Comparison of ENCODE assay signal across 21 cellular contexts in the genomic region with DNA sequence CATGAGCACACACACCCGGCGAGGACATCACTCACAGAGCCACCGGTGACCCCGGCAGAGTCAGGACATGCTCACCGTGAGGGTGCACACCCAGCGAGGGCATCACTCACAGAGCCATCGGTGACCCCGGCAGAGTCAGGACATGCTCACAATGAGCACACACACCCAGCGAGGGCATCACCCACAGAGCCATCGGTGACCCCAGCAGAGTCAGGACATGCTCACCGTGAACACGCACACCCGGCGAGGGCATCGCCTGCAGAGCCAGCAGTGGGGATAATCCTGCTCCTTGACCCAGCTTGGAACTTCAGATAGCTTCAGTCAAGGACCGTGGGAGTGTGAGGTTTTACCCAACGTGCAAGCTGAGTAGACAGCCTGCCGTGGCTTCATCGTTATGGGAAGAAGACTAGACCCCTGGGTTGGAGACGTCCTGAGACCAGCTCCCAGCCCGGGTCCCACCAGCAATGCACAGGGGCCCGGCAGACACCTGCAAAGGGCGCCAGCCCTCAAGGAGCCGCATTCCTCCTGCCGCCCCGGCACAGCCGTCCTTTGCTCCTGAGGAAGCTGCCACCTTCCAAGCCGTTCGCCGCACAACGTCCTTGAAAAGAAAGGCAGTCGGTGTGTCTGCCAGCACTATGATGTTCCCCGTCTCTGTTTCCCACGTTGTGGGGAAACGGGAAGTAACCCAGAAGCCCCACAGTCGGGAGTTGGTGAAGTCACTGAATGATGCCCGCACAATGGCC.
DNase-seq lines count a peak whose midpoint lies in the region; ATAC-seq and TF ChIP-seq lines count a peak whose summit lies in the region.
"Had no signal": no experiment of that assay in that cellular context is flagged by ENCODE, and none has a peak within 500 bp of the region (broad histone marks: within the 10 kb centered on the region; RNA-seq: fewer than 3 reads in every experiment).

No MANE protein-coding gene starts in this region.

- H3K36me3 ChIP-seq in heart left ventricle (no peaks in the 10 kb centered on the region), aorta (ENCODE audit: control insufficient read depth in 1 of 2, insufficient read depth in 2 of 2, low read length in 1 of 2) (no peaks in the 10 kb centered on the region)
- H3K36me3 ChIP-seq: ascending aorta had no signal

- intact Hi-C loops in heart left ventricle (cut with DNase I) = no loop called here
- intact Hi-C loops in left ventricle myocardium superior (cut with micrococcal nuclease) = no loop called here
- intact Hi-C loops in posterior vena cava (cut with DNase I) = no loop called here
- intact Hi-C loops in aorta (cut with DNase I) = no loop called here

- no peak overlapping the region for H3K27ac ChIP-seq in heart left ventricle
- H3K27ac ChIP-seq in aorta (ENCODE audit: low read depth in 1 of 2, low read length in 2 of 2) = no peak overlapping the region
- H3K27ac ChIP-seq: ascending aorta had no signal

- H3K9me3 ChIP-seq in heart left ventricle (no peaks in the 10 kb centered on the region), aorta (ENCODE audit: control insufficient read depth, low read length) (no peaks in the 10 kb centered on the region)
- H3K9me3 ChIP-seq: ascending aorta had no signal

- H3K27me3 ChIP-seq in heart left ventricle (peaks cover 0 to 5% (median 0%) of the 10 kb centered on the region in 9 donors), aorta (ENCODE audit: control insufficient read depth in 1 of 2, insufficient read depth in 2 of 2, low read length in 1 of 2) (no peaks in the 10 kb centered on the region)
- H3K27me3 ChIP-seq: ascending aorta had no signal

- H3K4me1 ChIP-seq in heart left ventricle (peaks cover 0 to 26% (median 13%) of the 10 kb centered on the region in 12 donors), aorta (ENCODE audit: control insufficient read depth in 1 of 2, insufficient read depth in 2 of 2, low read length in 2 of 2) (no peaks in the 10 kb centered on the region)

- 90 to 94% (median 92%) methylated on average over 27 to 37 of the region's 37 CpGs for WGBS in heart left ventricle, 4 donors
- WGBS in aorta, 2 donors = 94 to 95% methylated on average over 37 of the region's 37 CpGs

- H3K4me3 ChIP-seq in heart left ventricle (no peak overlapping the region), aorta (ENCODE audit: low read length in 2 of 2) (no peak overlapping the region)
- H3K4me3 ChIP-seq: ascending aorta, K562 had no signal

- no peak for ATAC-seq in heart left ventricle
- ATAC-seq in left ventricle myocardium superior = no peak
- no peak for ATAC-seq in aorta (ENCODE audit: low FRiP score)
- ATAC-seq: K562 had no signal

- DNase-seq in heart left ventricle = peak in 4 of 5 donors; percentile 3 to 45 (median 11)
- DNase-seq in left ventricle myocardium superior = no peak
- DNase-seq in ecto neural progenitor cell (ENCODE audit: low spot score) = peak; percentile 31
- peak; percentile 77 for DNase-seq in posterior vena cava (ENCODE audit: low spot score)
- DNase-seq in aorta = peak; percentile 38 to 74
- no peak for DNase-seq in medulla oblongata (ENCODE audit: extremely low spot score)
- no peak for DNase-seq in NCI-H2171 treated with DMSO at 0.1 percent for 48 hours (lab: John Stamatoyannopoulos, UW)
- DNase-seq in activated CD4-positive, alpha-beta T cell treated with anti-CD3 and anti-CD28 coated beads for 48 hours = no peak
- DNase-seq: activated CD4-positive, alpha-beta T cell treated with anti-CD3 and anti-CD28 coated beads for 1 hour; activated naive CD4-positive, alpha-beta T cell treated with Interleukin-2 at 50 U/mL for 16 hours; cerebellar nuclear complex; DMS153; glutamatergic neuron; MV-4-11; NCI-H1930; NCI-H446; NK-92 treated with Interleukin-12 subunit alpha and Interleukin-12 subunit beta, amount 100 ng/mL, for 24 hours; nucleus accumbens; stimulated activated CD4-positive, alpha-beta T cell treated with anti-CD3 and anti-CD28 coated beads, Interleukin-1b, Interleukin-23, amount 100 ng/mL, for 48 hours had no signal

- no peak for TF ChIP-seq CTCF in heart left ventricle (IDR thresholded peaks at IDR 0.05)

- no peak for TF ChIP-seq POLR2A in heart left ventricle (IDR thresholded peaks at IDR 0.05)

Comparison
In these comparisons a context has a peak if more than half of its experiments do, and no peak if none do; other contexts are left out.
1. DNase-seq: peak in heart left ventricle (4 of 5), ecto neural progenitor cell (single experiment), posterior vena cava (single experiment) and aorta (2 of 2); none in left ventricle myocardium superior (single experiment), medulla oblongata (single experiment), NCI-H2171 treated with DMSO at 0.1 percent for 48 hours (single experiment) and activated CD4-positive, alpha-beta T cell treated with anti-CD3 and anti-CD28 coated beads for 48 hours (single experiment).